ENCODE assay signal across 10 cellular contexts in genomic region chr2:239308696-239309397, GRCh38.
DNase-seq lines count a peak whose midpoint lies in the region; ATAC-seq, FAIRE-seq and TF ChIP-seq lines count a peak whose summit lies in the region.
"Had no signal": no experiment of that assay in that cellular context is flagged by ENCODE, and none has a peak within 500 bp of the region (broad histone marks: within the 10 kb centered on the region; RNA-seq: fewer than 3 reads in every experiment).

No MANE protein-coding gene starts in this region.

- peaks cover 10% of the 10 kb centered on the region for H3K4me1 ChIP-seq in keratinocyte (ENCODE audit: control insufficient read depth, extremely low read depth, insufficient read depth, low read length)

- peak; percentile 56 for DNase-seq in HCEC 1CT
- DNase-seq in caudate nucleus (lab: John Stamatoyannopoulos, UW), result peak in 1 of 61 donors; percentile 44
- DNase-seq in keratinocyte (ENCODE audit: low read depth, low spot score), result no peak
- DNase-seq in stimulated activated CD8-positive, alpha-beta memory T cell treated with anti-CD3 and anti-CD28 coated beads, Interleukin-4, amount 100 ng/mL, for 48 hours, result peak; percentile 16
- no peak for DNase-seq in NCI-H128 (lab: John Stamatoyannopoulos, UW; ENCODE audit: unreplicated experiment)
- no peak for DNase-seq in activated gamma-delta T cell (lab: John Stamatoyannopoulos, UW)
- DNase-seq: stimulated activated CD4-positive, alpha-beta T cell treated with anti-CD3 and anti-CD28 coated beads, Interleukin-4, amount 100 ng/mL, for 4 hours had no signal

- ATAC-seq in GM21423 (IDR thresholded peaks at IDR 0.05; ENCODE audit: unreplicated experiment) (no peak), GM21447 (IDR thresholded peaks at IDR 0.05; ENCODE audit: unreplicated experiment) (no peak)

- no peaks in the 10 kb centered on the region for H3K79me2 ChIP-seq in keratinocyte (ENCODE audit: control insufficient read depth, insufficient read depth, low read length)

- peak overlapping the region; percentile 26 for H3K9ac ChIP-seq in keratinocyte (ENCODE audit: control insufficient read depth, extremely low read depth, insufficient read depth, low read length)
- H3K9ac ChIP-seq: KMS-11 had no signal

- no peak for FAIRE-seq in keratinocyte (lab: Jason Lieb, UNC)

- H3K27me3 ChIP-seq in keratinocyte (ENCODE audit: control insufficient read depth, extremely low read depth, insufficient read depth, low read length), result no peaks in the 10 kb centered on the region

- H3K9me1 ChIP-seq in keratinocyte (ENCODE audit: control insufficient read depth, extremely low read depth, insufficient read depth, low read length), result no peaks in the 10 kb centered on the region

- peak overlapping the region; percentile 67 for H3K4me2 ChIP-seq in keratinocyte (ENCODE audit: control insufficient read depth, extremely low read depth, insufficient read depth, low read depth, low read length)
- H3K4me2 ChIP-seq: KMS-11 had no signal

- dilution Hi-C loops in keratinocyte (cut with MboI; ENCODE audit: extremely low pct_ligation_motif_present, low sequenced_read_pairs), result no loop called here

- peaks cover 0 to 2% of the 10 kb centered on the region in 2 experiments for H3K36me3 ChIP-seq in keratinocyte (ENCODE audit: control insufficient read depth in 2 of 2, extremely low read depth in 1 of 2, insufficient read depth in 2 of 2, low read length in 2 of 2)

- peak in 1 of 3 experiments; percentile 43 for TF ChIP-seq CTCF in keratinocyte (optimal IDR thresholded peaks at IDR 0.05 in 1 of 3, IDR thresholded peaks at IDR 0.05 in 1 of 3, conservative IDR thresholded peaks at IDR 0.05 in 1 of 3; ENCODE audit: extremely low read depth in 1 of 3, insufficient read depth in 2 of 3, low read length in 3 of 3)

- peak overlapping the region in 1 of 3 experiments; percentile 34 for H3K4me3 ChIP-seq in keratinocyte (ENCODE audit: control insufficient read depth in 2 of 3, extremely low read depth in 1 of 3, insufficient read depth in 2 of 3, low read depth in 1 of 3, low read length in 3 of 3)

- no peaks in the 10 kb centered on the region for H3K9me3 ChIP-seq in keratinocyte (ENCODE audit: control insufficient read depth, low read depth, low read length)

- H4K20me1 ChIP-seq in keratinocyte (ENCODE audit: control insufficient read depth, extremely low read depth, insufficient read depth, low read length), result no peaks in the 10 kb centered on the region

- H3K27ac ChIP-seq in caudate nucleus (ENCODE audit: low read depth, low read length), result peak overlapping the region; percentile 71
- H3K27ac ChIP-seq in keratinocyte (ENCODE audit: control insufficient read depth, insufficient read depth, low read length), result no peak overlapping the region
- H3K27ac ChIP-seq: KMS-11 had no signal

- peak overlapping the region; percentile 44 for H2AFZ ChIP-seq in keratinocyte (ENCODE audit: control insufficient read depth, low read length)

Comparison
In these comparisons a context has a peak if more than half of its experiments do, and no peak if none do; other contexts are left out.
1. DNase-seq: peak in HCEC 1CT (single experiment) and stimulated activated CD8-positive, alpha-beta memory T cell treated with anti-CD3 and anti-CD28 coated beads, Interleukin-4, amount 100 ng/mL, for 48 hours (single experiment); none in keratinocyte (single experiment), NCI-H128 (single experiment) and activated gamma-delta T cell (single experiment).